Comparison of ENCODE assay signal across 23 cellular contexts in genomic region chr2:215019521-215020145, GRCh38.
DNase-seq lines count a peak whose midpoint lies in the region; ATAC-seq, FAIRE-seq and TF ChIP-seq lines count a peak whose summit lies in the region.
"Had no signal": no experiment of that assay in that cellular context is flagged by ENCODE, and none has a peak within 500 bp of the region (broad histone marks: within the 10 kb centered on the region; RNA-seq: fewer than 3 reads in every experiment).

No MANE protein-coding gene starts in this region.

- no peak for TF ChIP-seq CTCF in kidney (IDR thresholded peaks at IDR 0.05; ENCODE audit: borderline replicate concordance, extremely low read depth, insufficient read depth)

- no peak for FAIRE-seq in kidney (lab: Jason Lieb, UNC)
- no peak for FAIRE-seq in HTR-8/SVneo (lab: Jason Lieb, UNC)
- FAIRE-seq: small intestine had no signal

- DNase-seq in kidney (no peak), glomerular visceral epithelial cell (ENCODE audit: extremely low spot score) (no peak), HTR-8/SVneo (ENCODE audit: insufficient read length, low spot score) (no peak), EL (no peak)
- DNase-seq: ACHN; activated CD4-positive, CD25-positive, alpha-beta regulatory T cell treated with anti-CD3 and anti-CD28 coated beads, Interleukin-2, amount 50 U/mL, for 72 hours; CD8-positive, alpha-beta T cell; DMS79; effector CD4-positive, alpha-beta T cell; immature natural killer cell; mammary epithelial cell; naive thymus-derived CD8-positive, alpha-beta T cell; NCI-H1105 treated with DMSO at 0.1 percent for 48 hours; NCI-H748 treated with DMSO at 0.1 percent for 48 hours; Peyer's patch; small intestine; stimulated activated CD4-positive, alpha-beta T cell treated with anti-CD3 and anti-CD28 coated beads, Interleukin-4, amount 100 ng/mL, for 24 hours; stimulated activated CD8-positive, alpha-beta memory T cell treated with anti-CD3 and anti-CD28 coated beads, Interleukin-4, amount 100 ng/mL, for 48 hours; T-helper 9 cell had no signal

- no peak overlapping the region for H3K4me3 ChIP-seq in kidney (ENCODE audit: low read length in 2 of 2)
- H3K4me3 ChIP-seq: Peyer's patch had no signal

- no peaks in the 10 kb centered on the region for H3K36me3 ChIP-seq in kidney (ENCODE audit: control insufficient read depth in 1 of 2, insufficient read depth in 2 of 2, low read length in 2 of 2)
- H3K36me3 ChIP-seq: Peyer's patch had no signal

- H3K4me1 ChIP-seq in kidney (ENCODE audit: control insufficient read depth in 1 of 2, insufficient read depth in 1 of 2, low read depth in 1 of 2, low read length in 2 of 2) = no peaks in the 10 kb centered on the region
- H3K4me1 ChIP-seq: Peyer's patch had no signal

- no peak overlapping the region for H3K9ac ChIP-seq in kidney (ENCODE audit: low read length in 2 of 2)

- ATAC-seq in GM18498 (IDR thresholded peaks at IDR 0.05; ENCODE audit: unreplicated experiment) (peak; percentile 62), GM19467 (IDR thresholded peaks at IDR 0.05; ENCODE audit: unreplicated experiment) (peak; percentile 64), HG02763 (IDR thresholded peaks at IDR 0.05; ENCODE audit: unreplicated experiment) (peak; percentile 70), HG03442 (IDR thresholded peaks at IDR 0.05; ENCODE audit: unreplicated experiment) (peak; percentile 60)
- ATAC-seq: CD8-positive, alpha-beta T cell; naive thymus-derived CD8-positive, alpha-beta T cell had no signal

- intact Hi-C loops in kidney (cut with DNase I) = no loop called here

- no peaks in the 10 kb centered on the region for H3K9me3 ChIP-seq in kidney (ENCODE audit: control insufficient read depth in 1 of 2, low read length in 2 of 2)
- H3K9me3 ChIP-seq: Peyer's patch had no signal

- no peak overlapping the region for H3K27ac ChIP-seq in kidney (ENCODE audit: low read depth in 2 of 2, low read length in 2 of 2)
- H3K27ac ChIP-seq: Peyer's patch had no signal
